ENCODE assay signal across 11 cellular contexts in the genomic region with DNA sequence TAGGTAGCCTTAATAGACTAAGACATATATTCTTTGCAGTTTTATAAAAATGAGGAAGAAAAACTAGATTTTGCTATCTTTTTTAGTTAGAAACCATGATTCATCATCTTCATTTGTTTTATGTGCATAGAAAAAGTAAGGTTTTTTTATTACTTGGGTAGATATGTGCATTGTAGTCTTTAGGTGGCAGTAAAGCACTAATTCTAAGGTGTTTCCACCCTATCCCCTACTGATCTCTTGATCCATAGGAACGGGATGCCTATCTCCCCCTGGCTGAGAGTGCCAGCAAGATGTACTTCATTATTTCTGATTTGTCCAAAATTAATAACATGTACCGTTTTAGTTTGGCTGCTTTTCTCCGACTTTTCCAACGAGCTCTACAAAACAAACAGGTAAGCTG.
DNase-seq lines count a peak whose midpoint lies in the region; ATAC-seq and TF ChIP-seq lines count a peak whose summit lies in the region.
"Had no signal": no experiment of that assay in that cellular context is flagged by ENCODE, and none has a peak within 500 bp of the region (broad histone marks: within the 10 kb centered on the region; RNA-seq: fewer than 3 reads in every experiment).

No MANE protein-coding gene starts in this region.

- ATAC-seq in HG03175 (IDR thresholded peaks at IDR 0.05; ENCODE audit: unreplicated experiment) = no peak
- ATAC-seq: Right ventricle myocardium inferior had no signal

- H3K27me3 ChIP-seq in suprapubic skin = no peaks in the 10 kb centered on the region
- H3K27me3 ChIP-seq: right lobe of liver had no signal

- WGBS in suprapubic skin = 75% methylated on average over 4 of the region's 4 CpGs

- H3K4me3 ChIP-seq in AG10803 (ENCODE audit: low read length) = no peak overlapping the region
- no peak overlapping the region for H3K4me3 ChIP-seq in suprapubic skin
- H3K4me3 ChIP-seq: right lobe of liver had no signal

- H3K36me3 ChIP-seq in suprapubic skin = peaks cover 24% of the 10 kb centered on the region
- H3K36me3 ChIP-seq: right lobe of liver had no signal

- no peak for TF ChIP-seq POLR2A in suprapubic skin (IDR thresholded peaks at IDR 0.05)

- no peaks in the 10 kb centered on the region for H3K27me3 Mint-ChIP-seq in activated CD4-positive, alpha-beta T cell treated with anti-CD3 and anti-CD28 coated beads, Interleukin-2, amount 10 ng/mL, durations not matched to agents 24 days and 14 days

- H3K36me3 Mint-ChIP-seq in activated CD4-positive, alpha-beta T cell treated with anti-CD3 and anti-CD28 coated beads, Interleukin-2, amount 10 ng/mL, durations not matched to agents 24 days and 14 days (ENCODE audit: low read depth) = no peaks in the 10 kb centered on the region

- H3K4me1 Mint-ChIP-seq in activated CD4-positive, alpha-beta T cell treated with anti-CD3 and anti-CD28 coated beads, Interleukin-2, amount 10 ng/mL, durations not matched to agents 24 days and 14 days = no peaks in the 10 kb centered on the region

- no peaks in the 10 kb centered on the region for H3K9me3 ChIP-seq in suprapubic skin
- H3K9me3 ChIP-seq: right lobe of liver had no signal

- peak; percentile 20 for DNase-seq in AG10803 (ENCODE audit: low read depth)
- peak; percentile 23 for DNase-seq in HPDE6-E6E7 (ENCODE audit: extremely low spot score)
- DNase-seq in SK-MEL-5 (ENCODE audit: low read depth, low spot score) = peak; percentile 58
- DNase-seq in glomerular endothelial cell (ENCODE audit: extremely low read depth, low read depth, low spot score) = peak; percentile 25
- DNase-seq in suprapubic skin (ENCODE audit: low spot score in 2 of 2) = no peak
- DNase-seq in medulla oblongata (ENCODE audit: extremely low spot score) = no peak
- DNase-seq in activated CD4-positive, alpha-beta T cell treated with anti-CD3 and anti-CD28 coated beads, Interleukin-2, amount 10 ng/mL, durations not matched to agents 24 days and 14 days = no peak
- DNase-seq: activated gamma-delta T cell, right lobe of liver had no signal

- H3K27ac Mint-ChIP-seq in activated CD4-positive, alpha-beta T cell treated with anti-CD3 and anti-CD28 coated beads, Interleukin-2, amount 10 ng/mL, durations not matched to agents 24 days and 14 days = no peak overlapping the region

- H3K27ac ChIP-seq in suprapubic skin = no peak overlapping the region
- H3K27ac ChIP-seq: right lobe of liver had no signal

- TF ChIP-seq CTCF in AG10803 (conservative IDR thresholded peaks at IDR 0.05; ENCODE audit: low read length) = peak; percentile 42
- no peak for TF ChIP-seq CTCF in suprapubic skin (IDR thresholded peaks at IDR 0.05)

- no peak for TF ChIP-seq EP300 in suprapubic skin (IDR thresholded peaks at IDR 0.05)

- in situ Hi-C loops in SK-MEL-5 (cut with HindIII; ENCODE audit: low pct_unique_long_range_greater_than_20kb, low sequenced_read_pairs) = no loop called here

- H3K4me1 ChIP-seq in suprapubic skin = no peaks in the 10 kb centered on the region
- H3K4me1 ChIP-seq: right lobe of liver had no signal

- intact Hi-C loops in activated CD4-positive, alpha-beta T cell treated with anti-CD3 and anti-CD28 coated beads, Interleukin-2, amount 10 ng/mL, durations not matched to agents 24 days and 14 days (cut with micrococcal nuclease) = no loop called here

- no peaks in the 10 kb centered on the region for H3K9me3 Mint-ChIP-seq in activated CD4-positive, alpha-beta T cell treated with anti-CD3 and anti-CD28 coated beads, Interleukin-2, amount 10 ng/mL, durations not matched to agents 24 days and 14 days

- no peak overlapping the region for H3K4me3 Mint-ChIP-seq in activated CD4-positive, alpha-beta T cell treated with anti-CD3 and anti-CD28 coated beads, Interleukin-2, amount 10 ng/mL, durations not matched to agents 24 days and 14 days

Comparison
In these comparisons a context has a peak if more than half of its experiments do, and no peak if none do; other contexts are left out.
1. DNase-seq: peak in AG10803 (single experiment), HPDE6-E6E7 (single experiment), SK-MEL-5 (single experiment) and glomerular endothelial cell (single experiment); none in suprapubic skin (0 of 2), medulla oblongata (single experiment) and activated CD4-positive, alpha-beta T cell treated with anti-CD3 and anti-CD28 coated beads, Interleukin-2, amount 10 ng/mL, durations not matched to agents 24 days and 14 days (single experiment).